In genomic region chr3:11734-12133, GRCh38 we compare ENCODE assay signal across 12 cellular contexts.
DNase-seq lines count a peak whose midpoint lies in the region; ATAC-seq lines count a peak whose summit lies in the region.
"Had no signal": no experiment of that assay in that cellular context is flagged by ENCODE, and none has a peak within 500 bp of the region (broad histone marks: within the 10 kb centered on the region; RNA-seq: fewer than 3 reads in every experiment).

No MANE protein-coding gene starts in this region.

- no peak overlapping the region for H2BK12ac ChIP-seq in neuronal stem cell (ENCODE audit: low read length)

- H3K4me1 ChIP-seq in neuronal stem cell (ENCODE audit: control insufficient read depth in 2 of 2, insufficient read depth in 1 of 2, low read depth in 1 of 2, low read length in 2 of 2) = no peaks in the 10 kb centered on the region
- H3K4me1 ChIP-seq: heart left ventricle had no signal

- H3K14ac ChIP-seq in neuronal stem cell (ENCODE audit: low read length) = no peak overlapping the region

- no peaks in the 10 kb centered on the region for H3K36me3 Mint-ChIP-seq in activated naive CD8-positive, alpha-beta T cell treated with anti-CD3 and anti-CD28 coated beads, Interleukin-2, amount 10 ng/mL, durations not matched to agents 7 days and 5 days
- peaks cover 5% of the 10 kb centered on the region for H3K36me3 Mint-ChIP-seq in activated naive CD8-positive, alpha-beta T cell treated with anti-CD3 and anti-CD28 coated beads for 36 hours
- H3K36me3 Mint-ChIP-seq in activated naive CD4-positive, alpha-beta T cell treated with anti-CD3 and anti-CD28 coated beads, Interleukin-2, amount 50 U/mL, for 24 hours = no peaks in the 10 kb centered on the region

- no peak overlapping the region for H3K9ac ChIP-seq in neuronal stem cell (ENCODE audit: low read depth, low read length, poor library complexity)

- no peak overlapping the region for H4K91ac ChIP-seq in neuronal stem cell (ENCODE audit: low read depth, low read length, poor library complexity)

- H2BK5ac ChIP-seq in neuronal stem cell (ENCODE audit: low read length) = no peak overlapping the region

- no peaks in the 10 kb centered on the region for H3K27me3 ChIP-seq in neuronal stem cell (ENCODE audit: control insufficient read depth in 3 of 3, insufficient read depth in 3 of 3, low read depth in 1 of 3, low read length in 3 of 3)
- H3K27me3 ChIP-seq: heart left ventricle, neutrophil had no signal

- H3K4me3 Mint-ChIP-seq in activated naive CD8-positive, alpha-beta T cell treated with anti-CD3 and anti-CD28 coated beads, Interleukin-2, amount 10 ng/mL, durations not matched to agents 7 days and 5 days = peak overlapping the region; percentile 1
- no peak overlapping the region for H3K4me3 Mint-ChIP-seq in activated naive CD8-positive, alpha-beta T cell treated with anti-CD3 and anti-CD28 coated beads for 36 hours
- H3K4me3 Mint-ChIP-seq in activated naive CD4-positive, alpha-beta T cell treated with anti-CD3 and anti-CD28 coated beads, Interleukin-2, amount 50 U/mL, for 24 hours = peak overlapping the region; percentile 65

- H3K27ac ChIP-seq in temporal lobe (ENCODE audit: low read depth, low read length) = peak overlapping the region; percentile 69
- H3K27ac ChIP-seq in neuronal stem cell (replicated peaks; ENCODE audit: low read length) = no peak overlapping the region
- H3K27ac ChIP-seq: heart left ventricle, neutrophil had no signal

- no peak overlapping the region for H2BK120ac ChIP-seq in neuronal stem cell (ENCODE audit: low read depth, low read length)

- H3K9me3 Mint-ChIP-seq in activated naive CD8-positive, alpha-beta T cell treated with anti-CD3 and anti-CD28 coated beads, Interleukin-2, amount 10 ng/mL, durations not matched to agents 7 days and 5 days = peaks cover 3% of the 10 kb centered on the region
- peaks cover 5% of the 10 kb centered on the region for H3K9me3 Mint-ChIP-seq in activated naive CD8-positive, alpha-beta T cell treated with anti-CD3 and anti-CD28 coated beads for 36 hours
- no peaks in the 10 kb centered on the region for H3K9me3 Mint-ChIP-seq in activated naive CD4-positive, alpha-beta T cell treated with anti-CD3 and anti-CD28 coated beads, Interleukin-2, amount 50 U/mL, for 24 hours

- H3K4ac ChIP-seq in neuronal stem cell (ENCODE audit: low read length) = no peak overlapping the region

- no peak for ATAC-seq in activated naive CD8-positive, alpha-beta T cell treated with anti-CD3 and anti-CD28 coated beads, Interleukin-2, amount 10 ng/mL, durations not matched to agents 7 days and 5 days (ENCODE audit: low read depth)
- ATAC-seq in left colon = peak; percentile 46

- no peaks in the 10 kb centered on the region for H3K79me1 ChIP-seq in neuronal stem cell (ENCODE audit: low read depth, low read length)

- no peak overlapping the region for H3K27ac Mint-ChIP-seq in activated naive CD8-positive, alpha-beta T cell treated with anti-CD3 and anti-CD28 coated beads, Interleukin-2, amount 10 ng/mL, durations not matched to agents 7 days and 5 days
- no peak overlapping the region for H3K27ac Mint-ChIP-seq in activated naive CD8-positive, alpha-beta T cell treated with anti-CD3 and anti-CD28 coated beads for 36 hours
- H3K27ac Mint-ChIP-seq in activated naive CD4-positive, alpha-beta T cell treated with anti-CD3 and anti-CD28 coated beads, Interleukin-2, amount 50 U/mL, for 24 hours = peak overlapping the region; percentile 53

- H2AFZ ChIP-seq in neuronal stem cell (ENCODE audit: low read length) = no peak overlapping the region

- H3K36me3 ChIP-seq in neuronal stem cell (replicated peaks in 1 of 2; ENCODE audit: control insufficient read depth in 2 of 2, insufficient read depth in 2 of 2, low read length in 2 of 2) = no peaks in the 10 kb centered on the region
- H3K36me3 ChIP-seq: heart left ventricle, neutrophil had no signal

- H2AK5ac ChIP-seq in neuronal stem cell (ENCODE audit: low read depth, low read length) = no peak overlapping the region

- H3K18ac ChIP-seq in neuronal stem cell (ENCODE audit: low read length) = no peak overlapping the region

- DNase-seq in activated naive CD8-positive, alpha-beta T cell treated with anti-CD3 and anti-CD28 coated beads, Interleukin-2, amount 10 ng/mL, durations not matched to agents 7 days and 5 days = no peak
- no peak for DNase-seq in activated naive CD8-positive, alpha-beta T cell treated with anti-CD3 and anti-CD28 coated beads for 36 hours
- DNase-seq in left colon (no peak), NCI-H748 (lab: John Stamatoyannopoulos, UW; ENCODE audit: unreplicated experiment) (no peak), neuronal stem cell (ENCODE audit: low spot score) (no peak)
- no peak for DNase-seq in stimulated activated naive CD4-positive, alpha-beta T cell (lab: John Stamatoyannopoulos, UW)
- DNase-seq: activated CD4-positive, alpha-beta T cell treated with anti-CD3 and anti-CD28 coated beads for 48 hours; MV-4-11 had no signal

- intact Hi-C loops in left colon (cut with DNase I, micrococcal nuclease) = no loop called here

- H3K23ac ChIP-seq in neuronal stem cell (ENCODE audit: low read depth, low read length, poor library complexity) = no peak overlapping the region

- H3K9me3 ChIP-seq in neuronal stem cell (replicated peaks in 1 of 2; ENCODE audit: control insufficient read depth in 2 of 2, insufficient read depth in 1 of 2, low read depth in 1 of 2, low read length in 2 of 2) = no peaks in the 10 kb centered on the region
- H3K9me3 ChIP-seq: heart left ventricle, neutrophil had no signal

- H3K4me1 Mint-ChIP-seq in activated naive CD8-positive, alpha-beta T cell treated with anti-CD3 and anti-CD28 coated beads, Interleukin-2, amount 10 ng/mL, durations not matched to agents 7 days and 5 days = no peaks in the 10 kb centered on the region
- H3K4me1 Mint-ChIP-seq in activated naive CD8-positive, alpha-beta T cell treated with anti-CD3 and anti-CD28 coated beads for 36 hours = no peaks in the 10 kb centered on the region
- no peaks in the 10 kb centered on the region for H3K4me1 Mint-ChIP-seq in activated naive CD4-positive, alpha-beta T cell treated with anti-CD3 and anti-CD28 coated beads, Interleukin-2, amount 50 U/mL, for 24 hours

- no CpG with 5 or more reads among the region's 22 CpGs for WGBS in neuronal stem cell (ENCODE audit: extremely low coverage in 2 of 2, insufficient read length in 2 of 2, insufficient replicate concordance in 1 of 2), 2 donors

- peak overlapping the region in 1 of 2 donors; percentile 66 for H3K4me3 ChIP-seq in neuronal stem cell (ENCODE audit: low read length in 2 of 2)
- H3K4me3 ChIP-seq: heart left ventricle had no signal

- no peak overlapping the region for H2BK15ac ChIP-seq in neuronal stem cell (ENCODE audit: low read length)

- H3K4me2 ChIP-seq in neuronal stem cell (ENCODE audit: insufficient read depth, low read length, poor library complexity, severe bottlenecking) = no peak overlapping the region

- H4K8ac ChIP-seq in neuronal stem cell (ENCODE audit: low read depth, low read length) = no peak overlapping the region

- no peaks in the 10 kb centered on the region for H3K27me3 Mint-ChIP-seq in activated naive CD8-positive, alpha-beta T cell treated with anti-CD3 and anti-CD28 coated beads, Interleukin-2, amount 10 ng/mL, durations not matched to agents 7 days and 5 days
- H3K27me3 Mint-ChIP-seq in activated naive CD8-positive, alpha-beta T cell treated with anti-CD3 and anti-CD28 coated beads for 36 hours = peaks cover 4% of the 10 kb centered on the region
- peaks cover 4% of the 10 kb centered on the region for H3K27me3 Mint-ChIP-seq in activated naive CD4-positive, alpha-beta T cell treated with anti-CD3 and anti-CD28 coated beads, Interleukin-2, amount 50 U/mL, for 24 hours

- POLR2A ChIA-PET in activated naive CD8-positive, alpha-beta T cell treated with anti-CD3 and anti-CD28 coated beads, Interleukin-2, amount 10 ng/mL, durations not matched to agents 7 days and 5 days (lab: Charles Lee) = no interaction called here
